Comparison of ENCODE assay signal across 8 cellular contexts in the genomic region with DNA sequence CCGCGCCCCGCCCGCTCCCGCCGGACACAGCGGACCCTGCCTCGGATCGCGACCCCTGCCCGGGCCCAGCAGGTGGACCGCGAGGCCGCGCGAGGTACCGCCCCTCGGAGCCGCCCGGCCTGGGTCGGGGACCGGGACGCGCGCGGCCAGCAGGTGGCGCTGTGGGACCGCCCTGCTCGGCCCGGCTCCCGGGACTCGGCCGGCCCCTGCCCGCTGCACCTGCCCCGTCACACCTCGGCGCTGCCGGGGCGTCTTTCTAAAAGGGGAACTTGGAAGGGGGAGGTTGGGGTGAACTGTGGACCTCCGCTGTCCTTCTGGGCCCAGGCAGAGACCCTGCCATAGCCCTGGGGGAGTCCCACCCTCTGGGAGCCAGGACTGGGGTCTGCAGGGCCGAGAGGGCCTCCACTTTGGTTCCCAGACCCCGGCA. TPM values are rescaled to one million over a fixed set of nuclear protein-coding genes. Genes with fewer than 3 reads are reported as not detected.
DNase-seq lines count a peak whose midpoint lies in the region; ATAC-seq, FAIRE-seq and TF ChIP-seq lines count a peak whose summit lies in the region.

No MANE protein-coding gene starts in this region.

- H2AFZ ChIP-seq in neuron (ENCODE audit: low read depth, low read length): peak overlapping the region; percentile 8

- H3K4me3 ChIP-seq in A549 (0 out of 3 replicates have a peak overlapping the region, but pooled peaks have one; percentile 30), neuron (ENCODE audit: low read length) (no peak overlapping the region), thyroid gland (replicated peaks in 1 of 3) (no peak overlapping the region)

- intact Hi-C loops in thyroid gland (cut with DNase I): loop anchor here (2.0 to 10.0 kb wide), 4 partner anchors 63 to 285 kb away; no protein-coding TSS in a partner anchor

- TF ChIP-seq RAD21 in A549 (conservative IDR thresholded peaks at IDR 0.05 in 1 of 2, IDR thresholded peaks at IDR 0.05 in 1 of 2): peak; percentile 73 to 87

- peak overlapping the region; percentile 81 for H3K4me2 ChIP-seq in A549

- no peak for FAIRE-seq in A549 (lab: Jason Lieb, UNC)

- TF ChIP-seq POLR2A in A549 (IDR thresholded peaks at IDR 0.05; ENCODE audit: low read length) (no peak), thyroid gland (IDR thresholded peaks at IDR 0.05) (no peak)

- H3K36me3 ChIP-seq in neuron (ENCODE audit: insufficient read depth, low read length) (peaks cover 2% of the 10 kb centered on the region), thyroid gland (peaks cover 0 to 12% of the 10 kb centered on the region in 2 donors)

- POLR2A ChIA-PET in A549 (lab: Yijun Ruan, JAX): no interaction called here

- in situ Hi-C loops in GM13976 (cut with MboI; ENCODE audit: low sequenced_read_pairs, unreplicated experiment): no loop called here

- H3K27me3 ChIP-seq in neuron (ENCODE audit: insufficient read depth, low read length) (peaks cover 8% of the 10 kb centered on the region), thyroid gland (no peaks in the 10 kb centered on the region)

- TF ChIP-seq EP300 in A549 (IDR thresholded peaks at IDR 0.05): no peak

- H3K27ac ChIP-seq in A549 (peak overlapping the region in 1 of 2 experiments; percentile 69; a peak in 3 of 6 replicates), thyroid gland (no peak overlapping the region)

- CTCF ChIA-PET in A549 (lab: Yijun Ruan, JAX): interaction anchor here (0.8 to 3.6 kb wide), 12 partner anchors 9 to 126 kb away, joined by 3 to 49 read pairs (median 6); no protein-coding TSS in a partner anchor

- H3K4me1 ChIP-seq in A549: peaks cover 18% of the 10 kb centered on the region
- H3K4me1 ChIP-seq in neuron (ENCODE audit: insufficient read depth, low read length): peaks cover 11% of the 10 kb centered on the region
- H3K4me1 ChIP-seq in thyroid gland: peaks cover 32 to 57% of the 10 kb centered on the region in 2 donors

- TF ChIP-seq CTCF in A549 (IDR thresholded peaks at IDR 0.05) (peak; percentile 87), GM13976 (IDR thresholded peaks at IDR 0.05; ENCODE audit: borderline replicate concordance, control extremely low read depth, extremely low read depth, insufficient read depth, missing control alignments) (peak; percentile 94), thyroid gland (IDR thresholded peaks at IDR 0.05) (peak in 5 of 6 experiments; percentile 15 to 97 (median 95))

- DNase-seq in A549 (ENCODE audit: low read depth in 1 of 2, low spot score in 1 of 2) (no peak), GM13976 (ENCODE audit: low spot score) (peak; percentile 88), NCI-H128 (lab: John Stamatoyannopoulos, UW; ENCODE audit: unreplicated experiment) (peak; percentile 16), epidermal melanocyte (ENCODE audit: insufficient read length, low spot score) (peak; percentile 75), thyroid gland (peak; percentile 66 to 68)
- DNase-seq in activated CD8-positive, alpha-beta memory T cell treated with anti-CD3 and anti-CD28 coated beads for 24 hours: peak; percentile 95

- ATAC-seq in A549 (peak; percentile 83 to 87), GM21737 (IDR thresholded peaks at IDR 0.05; ENCODE audit: unreplicated experiment) (no peak)

- WGBS in A549 (ENCODE audit: missing lambda C conversion rate): no CpG with 5 or more reads among the region's 42 CpGs
- 30 to 60% methylated on average over 2 of the region's 42 CpGs for WGBS in thyroid gland, 2 donors

- H3K9me3 ChIP-seq in A549 (no peaks in the 10 kb centered on the region), neuron (ENCODE audit: low read length) (no peaks in the 10 kb centered on the region), thyroid gland (no peaks in the 10 kb centered on the region)

TF ChIP-seq in A549, 52 proteins besides CTCF, POLR2A, EP300 and RAD21:
- TF ChIP-seq GATA3 (IDR thresholded peaks at IDR 0.05; ENCODE audit: borderline replicate concordance) (no peak), SMC3 (IDR thresholded peaks at IDR 0.05) (peak; percentile 83)

RNA-seq across cellular contexts. Expression of a gene that starts 11.1 kb away (rescaled TPM):
- polyA plus RNA-seq in A549 (2011; rRNA removed) (14.4 and 15.1 TPM in 2 replicates), A549 (2017; fragmentation: RNase III; extraction: RNeasy Plus Mini Kit Qiagen cat#74134 plus additional on column Dnase treatment) (18.7 to 20.6 TPM (median 18.7 TPM) in 3 replicates)
- 44.0 and 51.4 TPM in 2 replicates for polyA plus RNA-seq in A549 (2012; cell fraction: cytosol; rRNA removed)
- polyA plus RNA-seq in A549 (2012; cell fraction: nucleus; rRNA removed): 63.9 and 67.7 TPM in 2 replicates
- 3.6 TPM in 2 replicates for polyA minus RNA-seq in A549 (2011; rRNA and poly(A)+ RNA removed)
- 100 to 1,000 TPM in 3 of 4 donors, 10 to 100 TPM in 1; 50.3 to 244 (median 154) TPM for total RNA-seq in thyroid gland

RNA-seq across cellular contexts. Expression of a gene that starts 11.3 kb away (rescaled TPM):
- polyA plus RNA-seq in A549 (2011; rRNA removed): 4.4 and 5.2 TPM in 2 replicates
- 8.9 and 13.6 TPM in 2 replicates for polyA plus RNA-seq in A549 (2012; cell fraction: cytosol; rRNA removed)
- 16.7 and 19.5 TPM in 2 replicates for polyA plus RNA-seq in A549 (2012; cell fraction: nucleus; rRNA removed)
- 6.3 to 9.0 TPM (median 7.7 TPM) in 3 replicates for polyA plus RNA-seq in A549 (2017; fragmentation: RNase III; extraction: RNeasy Plus Mini Kit Qiagen cat#74134 plus additional on column Dnase treatment)
- polyA minus RNA-seq in A549 (2011; rRNA and poly(A)+ RNA removed): 5.8 and 8.2 TPM in 2 replicates
- 10 to 100 TPM; 25.5 to 60.5 (median 52.2) TPM for total RNA-seq in thyroid gland

RNA-seq across cellular contexts. Expression of a gene that starts 31.0 kb away (rescaled TPM):
- polyA plus RNA-seq in A549 (2011; rRNA removed) (3.8 and 4.4 TPM in 2 replicates), A549 (2017; fragmentation: RNase III; extraction: RNeasy Plus Mini Kit Qiagen cat#74134 plus additional on column Dnase treatment) (10.3 to 11.3 TPM (median 11.2 TPM) in 3 replicates)
- polyA plus RNA-seq in A549 (2012; cell fraction: cytosol; rRNA removed): 17.0 and 25.0 TPM in 2 replicates
- polyA plus RNA-seq in A549 (2012; cell fraction: nucleus; rRNA removed): 45.2 and 46.5 TPM in 2 replicates
- 1.6 and 3.0 TPM in 2 replicates for polyA minus RNA-seq in A549 (2011; rRNA and poly(A)+ RNA removed)
- 100 to 1,000 TPM in 1 of 4 donors, 10 to 100 TPM in 3; 45.4 to 108 (median 73.2) TPM for total RNA-seq in thyroid gland

Comparison
In these comparisons a context has a peak if more than half of its experiments do, and no peak if none do; other contexts are left out.
1. DNase-seq: peak in GM13976 (single experiment), NCI-H128 (single experiment), activated CD8-positive, alpha-beta memory T cell treated with anti-CD3 and anti-CD28 coated beads for 24 hours (single experiment), epidermal melanocyte (single experiment) and thyroid gland (2 of 2); none in A549 (0 of 2).
2. Peak in every context shown above with its lines, with median percentiles within 50 percentile points of each other: CTCF ChIP-seq.